Comparison of ENCODE assay signal across 22 cellular contexts in the genomic region with DNA sequence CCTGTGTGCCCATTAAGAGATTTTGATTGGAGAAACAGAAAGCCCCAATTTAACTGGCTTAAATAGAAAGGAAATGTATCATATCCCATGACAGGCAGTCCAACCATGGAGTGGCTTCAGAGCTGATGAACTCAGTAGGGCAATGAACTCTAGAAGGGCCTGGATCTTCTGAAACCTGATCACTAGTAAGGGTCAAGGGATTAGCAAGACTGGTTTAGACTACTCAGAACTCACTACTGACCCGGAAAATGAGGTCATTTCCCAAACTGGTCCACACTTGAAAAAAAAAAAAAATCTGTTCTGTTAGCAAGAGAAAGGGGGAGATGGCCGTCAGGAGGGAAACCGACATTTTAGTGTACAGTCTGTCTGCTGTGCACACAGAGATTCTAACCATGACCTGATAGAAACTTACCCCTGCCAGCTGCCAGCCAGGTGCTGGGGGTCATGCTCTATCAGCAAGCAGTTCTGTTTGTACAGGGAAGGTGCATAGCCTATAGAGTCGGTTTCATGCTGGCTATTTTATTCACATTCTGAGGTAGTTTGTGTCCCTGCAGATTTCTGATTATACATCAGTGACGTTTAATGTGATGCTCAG.
DNase-seq lines count a peak whose midpoint lies in the region; FAIRE-seq and TF ChIP-seq lines count a peak whose summit lies in the region.
"Had no signal": no experiment of that assay in that cellular context is flagged by ENCODE, and none has a peak within 500 bp of the region (broad histone marks: within the 10 kb centered on the region; RNA-seq: fewer than 3 reads in every experiment).

No MANE protein-coding gene starts in this region.

- TF ChIP-seq CTCF in HEK293 (tag by site-specific recombination; IDR thresholded peaks at IDR 0.05) (no peak), choroid plexus epithelial cell (conservative IDR thresholded peaks at IDR 0.05; ENCODE audit: low read depth, low read length) (no peak)

- no peaks in the 10 kb centered on the region for H3K9me3 ChIP-seq in HEK293 (ENCODE audit: control insufficient read depth, insufficient read depth, low read depth, low read length)
- H3K9me3 ChIP-seq: SJSA1 had no signal

- H3K4me1 ChIP-seq in HEK293 (ENCODE audit: control insufficient read depth, insufficient read depth, low read length), result no peaks in the 10 kb centered on the region

- CTCF ChIA-PET in HEK293 (lab: Yijun Ruan, JAX), result interaction anchor here (0.7 kb wide), 1 partner anchor 237 kb away, joined by 4 read pairs; no protein-coding TSS in a partner anchor

- POLR2A ChIA-PET in HEK293 (lab: Yijun Ruan, JAX), result no interaction called here

- no peak for FAIRE-seq in RCC 7860 (lab: Jason Lieb, UNC)
- FAIRE-seq: colon had no signal

- H3K27ac ChIP-seq in HEK293 (ENCODE audit: extremely low read depth, low read depth, low read length), result no peak overlapping the region
- H3K27ac ChIP-seq: brain microvascular endothelial cell, HL-60, SJSA1 had no signal

- H3K4me3 ChIP-seq in HEK293 (ENCODE audit: low read depth, low read length) (no peak overlapping the region), choroid plexus epithelial cell (ENCODE audit: low read depth, low read length) (no peak overlapping the region)
- H3K4me3 ChIP-seq: SJSA1 had no signal

- H3K36me3 ChIP-seq in HEK293 (ENCODE audit: control insufficient read depth in 2 of 2, insufficient read depth in 1 of 2, low read length in 2 of 2), result no peaks in the 10 kb centered on the region
- H3K36me3 ChIP-seq: brain microvascular endothelial cell, SJSA1 had no signal

- DNase-seq in MV-4-11 (lab: John Stamatoyannopoulos, UW) (peak; percentile 17), choroid plexus epithelial cell (ENCODE audit: low read depth) (peak; percentile 23), renal cortical epithelial cell (ENCODE audit: low read depth) (peak; percentile 37), NCI-H128 (lab: John Stamatoyannopoulos, UW; ENCODE audit: unreplicated experiment) (no peak), ureter (ENCODE audit: low spot score) (no peak), RCC 7860 (ENCODE audit: low spot score) (no peak)
- DNase-seq in activated CD4-positive, alpha-beta T cell treated with anti-CD3 and anti-CD28 coated beads, Interleukin-2, amount 50 U/mL, for 1 hour, result no peak
- DNase-seq: activated CD4-positive, alpha-beta T cell treated with anti-CD3 and anti-CD28 coated beads for 48 hours; brain microvascular endothelial cell; CD8-positive, alpha-beta T cell; DMS153; endodermal cell; HCEC 1CT; left colon; NCI-H510A; nephron progenitor cell; stimulated activated CD4-positive, alpha-beta T cell treated with anti-CD3 and anti-CD28 coated beads, Interleukin-12 subunit alpha, Interleukin-12 subunit beta, amount 100 ng/mL, for 4 hours; T-helper 17 cell had no signal

TF ChIP-seq in HEK293, 187 proteins besides CTCF, POLR2A, EP300 and RAD21:
- TF ChIP-seq TRIM28 (IDR thresholded peaks at IDR 0.05; ENCODE audit: borderline replicate concordance, low read length) (peak; percentile 66; the same call in 1 of the 2 replicates), ZNF394 (tag by site-specific recombination; IDR thresholded peaks at IDR 0.05; ENCODE audit: borderline replicate concordance) (no peak), ZNF202 (tag by site-specific recombination; IDR thresholded peaks at IDR 0.05; ENCODE audit: borderline replicate concordance) (no peak), ZNF169 (tag by site-specific recombination; IDR thresholded peaks at IDR 0.05) (no peak)
TF ChIP-seq in HEK293: peak in this region for 1.

Comparison
In these comparisons a context has a peak if more than half of its experiments do, and no peak if none do; other contexts are left out.
1. DNase-seq: peak in MV-4-11 (single experiment), choroid plexus epithelial cell (single experiment) and renal cortical epithelial cell (single experiment); none in NCI-H128 (single experiment), ureter (single experiment), RCC 7860 (single experiment) and activated CD4-positive, alpha-beta T cell treated with anti-CD3 and anti-CD28 coated beads, Interleukin-2, amount 50 U/mL, for 1 hour (single experiment).